Comparison of ENCODE assay signal across 13 cellular contexts in genomic region chr1:209485167-209485566, GRCh38.
DNase-seq lines count a peak whose midpoint lies in the region; ATAC-seq lines count a peak whose summit lies in the region.
"Had no signal": no experiment of that assay in that cellular context is flagged by ENCODE, and none has a peak within 500 bp of the region (broad histone marks: within the 10 kb centered on the region; RNA-seq: fewer than 3 reads in every experiment).

No MANE protein-coding gene starts in this region.

- ATAC-seq in esophagus mucosa (peak; percentile 96), HG03442 (IDR thresholded peaks at IDR 0.05; ENCODE audit: unreplicated experiment) (no peak)
- ATAC-seq: sciatic nerve had no signal

- peak; percentile 26 for DNase-seq in NCI-H2107 treated with DMSO at 0.1 percent for 48 hours (lab: John Stamatoyannopoulos, UW; ENCODE audit: unreplicated experiment)
- no peak for DNase-seq in NCI-H2107 (lab: John Stamatoyannopoulos, UW)
- peak; percentile 99 to 100 for DNase-seq in NCI-H446 (lab: John Stamatoyannopoulos, UW)
- DNase-seq in skeletal muscle cell (ENCODE audit: low read depth): peak; percentile 66
- no peak for DNase-seq in H4 (ENCODE audit: low spot score)
- no peak for DNase-seq in activated CD4-positive, CD25-positive, alpha-beta regulatory T cell treated with anti-CD3 and anti-CD28 coated beads, Interleukin-2, amount 50 U/mL, for 72 hours
- DNase-seq: 8988T; glutamatergic neuron; NCI-H510A; stimulated activated CD8-positive, alpha-beta memory T cell treated with anti-CD3 and anti-CD28 coated beads, Interleukin-4, amount 100 ng/mL, for 48 hours had no signal

- no peak overlapping the region for H3K4me3 ChIP-seq in skeletal muscle cell (ENCODE audit: low read depth, low read length)

Comparison
In these comparisons a context has a peak if more than half of its experiments do, and no peak if none do; other contexts are left out.
1. DNase-seq: peak in NCI-H2107 treated with DMSO at 0.1 percent for 48 hours (single experiment), NCI-H446 (2 of 2) and skeletal muscle cell (single experiment); none in NCI-H2107 (single experiment), H4 (single experiment) and activated CD4-positive, CD25-positive, alpha-beta regulatory T cell treated with anti-CD3 and anti-CD28 coated beads, Interleukin-2, amount 50 U/mL, for 72 hours (single experiment).